ENCODE assay signal across 24 cellular contexts in the genomic region with DNA sequence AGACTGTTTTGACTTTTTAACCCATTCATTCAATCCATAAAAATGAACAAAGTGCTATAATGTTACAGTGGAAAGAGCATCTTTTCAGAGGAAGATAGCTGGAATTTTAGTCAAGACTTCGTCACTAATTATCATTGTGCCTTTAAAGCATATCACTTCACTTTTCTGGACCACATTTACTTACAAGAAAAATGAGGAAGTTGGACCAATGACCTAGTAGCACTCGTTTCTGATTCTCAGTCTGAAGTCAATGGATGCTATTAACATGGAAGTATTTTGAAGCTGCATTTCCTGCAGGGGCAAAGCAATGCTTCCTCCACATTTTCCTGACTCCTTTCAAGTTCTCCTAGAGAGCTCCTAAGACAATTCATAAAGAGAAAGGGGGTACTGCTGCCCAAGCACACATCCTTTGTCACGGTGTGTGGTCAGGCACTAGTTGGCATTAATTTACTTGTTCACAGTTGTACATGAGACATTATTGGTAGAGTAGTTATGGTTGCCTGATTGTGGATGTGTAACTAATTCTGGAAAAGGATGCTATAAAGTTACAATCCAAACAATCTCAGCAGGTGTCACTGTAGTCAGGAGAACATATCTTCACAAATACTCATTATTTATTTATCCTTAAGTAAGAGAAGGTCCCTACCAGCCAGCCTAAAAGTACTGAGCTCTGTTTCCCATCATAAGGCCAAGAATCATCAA.
DNase-seq lines count a peak whose midpoint lies in the region; ATAC-seq and TF ChIP-seq lines count a peak whose summit lies in the region.
"Had no signal": no experiment of that assay in that cellular context is flagged by ENCODE, and none has a peak within 500 bp of the region (broad histone marks: within the 10 kb centered on the region; RNA-seq: fewer than 3 reads in every experiment).

No MANE protein-coding gene starts in this region.

- H3K27ac Mint-ChIP-seq in naive B cell = no peak overlapping the region
- H3K27ac Mint-ChIP-seq: activated naive CD4-positive, alpha-beta T cell treated with anti-CD3 and anti-CD28 coated beads, Interleukin-2, amount 50 U/mL, for 72 hours; B cell; effector memory CD8-positive, alpha-beta T cell; stimulated activated naive CD8-positive, alpha-beta T cell treated with anti-CD3 and anti-CD28 coated beads, Interleukin-15, Interleukin-2, amounts not matched to agents 100 ng/mL and 50 ng/mL, for 24 hours; T-helper 2 cell treated with Interferon-gamma antibody and Interleukin-4, amounts not matched to agents 5 μg/mL and 100 μg/mL, for 36 hours had no signal

- H3K9me3 Mint-ChIP-seq in naive B cell = peaks cover 0 to 5% (median 0%) of the 10 kb centered on the region in 7 donors
- H3K9me3 Mint-ChIP-seq: activated naive CD4-positive, alpha-beta T cell treated with anti-CD3 and anti-CD28 coated beads, Interleukin-2, amount 50 U/mL, for 72 hours; effector memory CD8-positive, alpha-beta T cell; stimulated activated naive CD8-positive, alpha-beta T cell treated with anti-CD3 and anti-CD28 coated beads, Interleukin-15, Interleukin-2, amounts not matched to agents 100 ng/mL and 50 ng/mL, for 24 hours; T-helper 2 cell treated with Interferon-gamma antibody and Interleukin-4, amounts not matched to agents 5 μg/mL and 100 μg/mL, for 36 hours had no signal

- H3K4me1 Mint-ChIP-seq in naive B cell = peaks cover 0 to 8% (median 2%) of the 10 kb centered on the region in 3 donors

- H3K27me3 Mint-ChIP-seq in naive B cell = no peaks in the 10 kb centered on the region
- H3K27me3 Mint-ChIP-seq: B cell; effector memory CD8-positive, alpha-beta T cell; stimulated activated naive CD8-positive, alpha-beta T cell treated with anti-CD3 and anti-CD28 coated beads, Interleukin-15, Interleukin-2, amounts not matched to agents 100 ng/mL and 50 ng/mL, for 24 hours had no signal

- H3K4me3 Mint-ChIP-seq in naive B cell = no peak overlapping the region
- H3K4me3 Mint-ChIP-seq: B cell; effector memory CD8-positive, alpha-beta T cell; stimulated activated naive CD8-positive, alpha-beta T cell treated with anti-CD3 and anti-CD28 coated beads, Interleukin-15, Interleukin-2, amounts not matched to agents 100 ng/mL and 50 ng/mL, for 24 hours; T-helper 2 cell treated with Interferon-gamma antibody and Interleukin-4, amounts not matched to agents 5 μg/mL and 100 μg/mL, for 36 hours had no signal

- ATAC-seq in naive B cell (ENCODE audit: low read depth in 2 of 2) (peak in 1 of 2 donors; percentile 61), GM19328 (IDR thresholded peaks at IDR 0.05; ENCODE audit: unreplicated experiment) (no peak), HG03342 (IDR thresholded peaks at IDR 0.05; ENCODE audit: unreplicated experiment) (no peak), GM18870 (IDR thresholded peaks at IDR 0.05; ENCODE audit: unreplicated experiment) (no peak)
- ATAC-seq: activated naive CD4-positive, alpha-beta T cell treated with anti-CD3 and anti-CD28 coated beads, Interleukin-2, amount 50 U/mL, for 72 hours; effector memory CD8-positive, alpha-beta T cell; HCT116; left lobe of liver; Panc1 had no signal

- TF ChIP-seq CTCF in NB4 (IDR thresholded peaks at IDR 0.05; ENCODE audit: low read depth, low read length) = no peak

- DNase-seq in NCI-H1092 treated with DMSO at 0.1 percent for 48 hours (lab: John Stamatoyannopoulos, UW) (peak; percentile 48), NCI-H1092 (lab: John Stamatoyannopoulos, UW) (no peak), NB4 (ENCODE audit: low read depth) (peak; percentile 8), NOMO-1 treated with DMSO at 0.1 percent for 48 hours (lab: John Stamatoyannopoulos, UW; ENCODE audit: unreplicated experiment) (peak; percentile 55), naive B cell (peak; percentile 7)
- DNase-seq: 8988T; activated CD4-positive, CD25-positive, alpha-beta regulatory T cell treated with anti-CD3 and anti-CD28 coated beads, Interleukin-2, amount 50 U/mL, for 72 hours; effector memory CD8-positive, alpha-beta T cell; GDM1; midbrain; NCI-H1105 treated with DMSO at 0.1 percent for 48 hours; NCI-H524; stimulated activated CD4-positive, alpha-beta T cell treated with anti-CD3 and anti-CD28 coated beads, Interleukin-1b, Interleukin-23, amount 100 ng/mL, for 48 hours; transverse colon had no signal

- TF ChIP-seq POLR2A in NB4 (IDR thresholded peaks at IDR 0.05; ENCODE audit: extremely low read depth, insufficient read length) = no peak

- no peaks in the 10 kb centered on the region for H3K36me3 Mint-ChIP-seq in naive B cell

- H3K4me3 ChIP-seq in NB4 (ENCODE audit: low read depth, low read length) = no peak overlapping the region
- H3K4me3 ChIP-seq: transverse colon had no signal
